In genomic region chrX:40108084-40108958, GRCh38 we compare ENCODE assay signal across 8 cellular contexts. TPM values are rescaled to one million over a fixed set of nuclear protein-coding genes. Genes with fewer than 3 reads are reported as not detected.
DNase-seq lines count a peak whose midpoint lies in the region; ATAC-seq and TF ChIP-seq lines count a peak whose summit lies in the region.

No MANE protein-coding gene starts in this region.

- no peaks in the 10 kb centered on the region; a peak in 2 of 22 replicates for H3K36me3 ChIP-seq in BLaER1 treated with 17β-estradiol and CSF1 and Interleukin-3, amounts not matched to agents 10 nM and 100 nM
- no peaks in the 10 kb centered on the region for H3K36me3 ChIP-seq in right atrium auricular region

- H3K36me3 Mint-ChIP-seq in activated T-helper 17 cell treated with anti-CD3 and anti-CD28 coated beads, Interleukin-2, amount 50 U/mL, for 72 hours (ENCODE audit: low read depth): no peaks in the 10 kb centered on the region

- H3K4me1 ChIP-seq in BLaER1 treated with 17β-estradiol and CSF1 and Interleukin-3, amounts not matched to agents 10 nM and 100 nM: peaks cover 33 to 85% (median 73%) of the 10 kb centered on the region in 10 experiments
- peaks cover 4 to 62% of the 10 kb centered on the region in 2 donors for H3K4me1 ChIP-seq in right atrium auricular region

- H3K4me1 Mint-ChIP-seq in activated T-helper 17 cell treated with anti-CD3 and anti-CD28 coated beads, Interleukin-2, amount 50 U/mL, for 72 hours: no peaks in the 10 kb centered on the region

- H3K27ac ChIP-seq in BLaER1 treated with 17β-estradiol and CSF1 and Interleukin-3, amounts not matched to agents 10 nM and 100 nM: peak overlapping the region in 9 of 11 experiments; percentile 78 to 88 (median 84); a peak in 18 of 22 replicates
- peak overlapping the region; percentile 83 to 94 for H3K27ac ChIP-seq in right atrium auricular region

- H3K4me3 Mint-ChIP-seq in activated T-helper 17 cell treated with anti-CD3 and anti-CD28 coated beads, Interleukin-2, amount 50 U/mL, for 72 hours: peak overlapping the region; percentile 84

- H3K27me3 Mint-ChIP-seq in activated T-helper 17 cell treated with anti-CD3 and anti-CD28 coated beads, Interleukin-2, amount 50 U/mL, for 72 hours: no peaks in the 10 kb centered on the region

- DNase-seq in HK-2 (ENCODE audit: unreplicated experiment): peak; percentile 81
- peak; percentile 68 for DNase-seq in right atrium auricular region (ENCODE audit: low spot score)
- peak; percentile 47 for DNase-seq in renal cortical epithelial cell (ENCODE audit: low read depth)
- no peak for DNase-seq in GM19238 (ENCODE audit: insufficient read length, low spot score)

- peaks cover 0 to 9% (median 0%) of the 10 kb centered on the region in 11 experiments; a peak in 3 of 22 replicates for H3K27me3 ChIP-seq in BLaER1 treated with 17β-estradiol and CSF1 and Interleukin-3, amounts not matched to agents 10 nM and 100 nM
- H3K27me3 ChIP-seq in right atrium auricular region: peaks cover 0 to 28% of the 10 kb centered on the region in 2 donors

- H3K27ac Mint-ChIP-seq in activated T-helper 17 cell treated with anti-CD3 and anti-CD28 coated beads, Interleukin-2, amount 50 U/mL, for 72 hours: no peak overlapping the region

- peaks cover 45 to 60% (median 56%) of the 10 kb centered on the region in 11 experiments for H3K9me3 ChIP-seq in BLaER1 treated with 17β-estradiol and CSF1 and Interleukin-3, amounts not matched to agents 10 nM and 100 nM (replicated peaks in 1 of 11)
- no peaks in the 10 kb centered on the region for H3K9me3 ChIP-seq in right atrium auricular region

- no peaks in the 10 kb centered on the region for H3K9me3 Mint-ChIP-seq in activated T-helper 17 cell treated with anti-CD3 and anti-CD28 coated beads, Interleukin-2, amount 50 U/mL, for 72 hours

- H3K4me2 ChIP-seq in BLaER1 treated with 17β-estradiol and CSF1 and Interleukin-3, amounts not matched to agents 10 nM and 100 nM: peak overlapping the region; percentile 77 to 95 (median 90)

- TF ChIP-seq CTCF in right atrium auricular region (IDR thresholded peaks at IDR 0.05): no peak

- H3K4me3 ChIP-seq in BLaER1 treated with 17β-estradiol and CSF1 and Interleukin-3, amounts not matched to agents 10 nM and 100 nM: peak overlapping the region; percentile 60 to 74 (median 66)
- peak overlapping the region; percentile 48 to 61 for H3K4me3 ChIP-seq in right atrium auricular region

- H3K9ac ChIP-seq in BLaER1 treated with 17β-estradiol and CSF1 and Interleukin-3, amounts not matched to agents 10 nM and 100 nM: peak overlapping the region; percentile 76 to 85 (median 83); a peak in 21 of 22 replicates

- peaks cover 0 to 89% (median 78%) of the 10 kb centered on the region in 11 experiments; a peak in 20 of 22 replicates for H4K20me1 ChIP-seq in BLaER1 treated with 17β-estradiol and CSF1 and Interleukin-3, amounts not matched to agents 10 nM and 100 nM

- no peak for ATAC-seq in activated T-helper 17 cell treated with anti-CD3 and anti-CD28 coated beads, Interleukin-2, amount 50 U/mL, for 72 hours (replicated peaks)
- ATAC-seq in GM19455 (IDR thresholded peaks at IDR 0.05; ENCODE audit: unreplicated experiment): no peak
- ATAC-seq in activated CD4-positive, CD25-positive, alpha-beta regulatory T cell treated with anti-CD3 and anti-CD28 coated beads, Interleukin-2, amount 50 U/mL, for 24 hours: no peak

RNA-seq across cellular contexts. Expression of gene BCOR, which starts 10.6 kb away (rescaled TPM):
- total RNA-seq in activated T-helper 17 cell treated with anti-CD3 and anti-CD28 coated beads, Interleukin-2, amount 50 U/mL, for 72 hours: 10 to 100 TPM; 38.9 to 63.2 TPM
- total RNA-seq in right atrium auricular region: 10 to 100 TPM; 24.3 to 37.1 TPM
- 13.4 and 39.4 TPM in 2 replicates for total RNA-seq in renal cortical epithelial cell
